ENCODE assay signal across 2 cellular contexts in the genomic region with DNA sequence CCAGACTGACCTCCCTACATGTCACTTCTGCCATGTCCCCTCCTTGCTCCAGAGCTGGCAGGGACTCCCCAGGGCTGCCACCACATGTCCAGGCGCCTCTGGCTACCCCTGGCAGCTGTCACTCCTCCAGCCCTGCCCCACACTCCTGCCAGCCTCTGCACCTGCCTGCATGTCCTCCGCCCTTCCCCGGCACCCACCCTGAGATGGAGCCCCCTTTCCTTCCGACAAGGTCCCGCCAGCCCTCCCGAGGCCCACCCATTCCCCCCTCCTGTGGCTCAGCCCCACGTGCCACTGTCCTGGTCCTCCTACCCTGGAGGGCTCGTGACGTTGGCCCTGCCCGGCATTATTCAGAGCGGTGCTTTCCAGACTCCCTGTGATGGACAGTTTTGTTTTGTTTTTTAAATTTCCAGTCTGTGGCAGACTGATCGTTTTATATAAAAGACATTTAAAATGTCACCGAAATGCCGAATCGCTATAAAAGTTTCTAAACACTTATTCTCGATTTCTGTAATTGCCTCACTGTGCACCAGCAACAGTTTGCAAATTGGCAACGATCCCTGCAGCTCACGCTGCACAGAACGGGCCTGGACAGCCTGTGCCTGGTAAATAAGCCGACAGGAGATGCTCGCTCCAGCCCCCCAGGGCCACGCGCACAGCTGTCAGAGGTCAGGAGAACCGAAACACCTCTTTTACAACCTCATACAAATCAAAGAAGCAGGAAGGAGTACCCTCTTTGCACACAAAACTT.
TF ChIP-seq lines count a peak whose summit lies in the region.

No MANE protein-coding gene starts in this region.

TF ChIP-seq in K562, 482 proteins besides CTCF, POLR2A, EP300 and RAD21 (continued from another document):
- TF ChIP-seq, protein P1, sequence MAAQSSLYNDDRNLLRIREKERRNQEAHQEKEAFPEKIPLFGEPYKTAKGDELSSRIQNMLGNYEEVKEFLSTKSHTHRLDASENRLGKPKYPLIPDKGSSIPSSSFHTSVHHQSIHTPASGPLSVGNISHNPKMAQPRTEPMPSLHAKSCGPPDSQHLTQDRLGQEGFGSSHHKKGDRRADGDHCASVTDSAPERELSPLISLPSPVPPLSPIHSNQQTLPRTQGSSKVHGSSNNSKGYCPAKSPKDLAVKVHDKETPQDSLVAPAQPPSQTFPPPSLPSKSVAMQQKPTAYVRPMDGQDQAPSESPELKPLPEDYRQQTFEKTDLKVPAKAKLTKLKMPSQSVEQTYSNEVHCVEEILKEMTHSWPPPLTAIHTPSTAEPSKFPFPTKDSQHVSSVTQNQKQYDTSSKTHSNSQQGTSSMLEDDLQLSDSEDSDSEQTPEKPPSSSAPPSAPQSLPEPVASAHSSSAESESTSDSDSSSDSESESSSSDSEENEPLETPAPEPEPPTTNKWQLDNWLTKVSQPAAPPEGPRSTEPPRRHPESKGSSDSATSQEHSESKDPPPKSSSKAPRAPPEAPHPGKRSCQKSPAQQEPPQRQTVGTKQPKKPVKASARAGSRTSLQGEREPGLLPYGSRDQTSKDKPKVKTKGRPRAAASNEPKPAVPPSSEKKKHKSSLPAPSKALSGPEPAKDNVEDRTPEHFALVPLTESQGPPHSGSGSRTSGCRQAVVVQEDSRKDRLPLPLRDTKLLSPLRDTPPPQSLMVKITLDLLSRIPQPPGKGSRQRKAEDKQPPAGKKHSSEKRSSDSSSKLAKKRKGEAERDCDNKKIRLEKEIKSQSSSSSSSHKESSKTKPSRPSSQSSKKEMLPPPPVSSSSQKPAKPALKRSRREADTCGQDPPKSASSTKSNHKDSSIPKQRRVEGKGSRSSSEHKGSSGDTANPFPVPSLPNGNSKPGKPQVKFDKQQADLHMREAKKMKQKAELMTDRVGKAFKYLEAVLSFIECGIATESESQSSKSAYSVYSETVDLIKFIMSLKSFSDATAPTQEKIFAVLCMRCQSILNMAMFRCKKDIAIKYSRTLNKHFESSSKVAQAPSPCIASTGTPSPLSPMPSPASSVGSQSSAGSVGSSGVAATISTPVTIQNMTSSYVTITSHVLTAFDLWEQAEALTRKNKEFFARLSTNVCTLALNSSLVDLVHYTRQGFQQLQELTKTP (IDR thresholded peaks at IDR 0.05; ENCODE audit: low read depth in 1 of 2, partially characterized antibody in 2 of 2), result no peak
- TF ChIP-seq SIN3B (IDR thresholded peaks at IDR 0.05; ENCODE audit: low read depth) (no peak), BACH1 (tag; IDR thresholded peaks at IDR 0.05) (no peak), RBFOX2 (IDR thresholded peaks at IDR 0.05; ENCODE audit: low read depth, low read length) (no peak), RBM15 (IDR thresholded peaks at IDR 0.05; ENCODE audit: insufficient read depth, low read length) (no peak), ARID1B (IDR thresholded peaks at IDR 0.05) (no peak), ZNF212 (CRISPR knock-in tag; IDR thresholded peaks at IDR 0.05) (no peak), POU5F1 (IDR thresholded peaks at IDR 0.05; ENCODE audit: borderline replicate concordance, low read depth, low read length, partially characterized antibody) (no peak), TAF1 (IDR thresholded peaks at IDR 0.05; ENCODE audit: control insufficient read depth, extremely low read depth, insufficient read depth, low read length, severe bottlenecking) (no peak), ZFP36 (IDR thresholded peaks at IDR 0.05; ENCODE audit: low read depth, low read length, partially characterized antibody) (no peak)
- TF ChIP-seq, protein P2, sequence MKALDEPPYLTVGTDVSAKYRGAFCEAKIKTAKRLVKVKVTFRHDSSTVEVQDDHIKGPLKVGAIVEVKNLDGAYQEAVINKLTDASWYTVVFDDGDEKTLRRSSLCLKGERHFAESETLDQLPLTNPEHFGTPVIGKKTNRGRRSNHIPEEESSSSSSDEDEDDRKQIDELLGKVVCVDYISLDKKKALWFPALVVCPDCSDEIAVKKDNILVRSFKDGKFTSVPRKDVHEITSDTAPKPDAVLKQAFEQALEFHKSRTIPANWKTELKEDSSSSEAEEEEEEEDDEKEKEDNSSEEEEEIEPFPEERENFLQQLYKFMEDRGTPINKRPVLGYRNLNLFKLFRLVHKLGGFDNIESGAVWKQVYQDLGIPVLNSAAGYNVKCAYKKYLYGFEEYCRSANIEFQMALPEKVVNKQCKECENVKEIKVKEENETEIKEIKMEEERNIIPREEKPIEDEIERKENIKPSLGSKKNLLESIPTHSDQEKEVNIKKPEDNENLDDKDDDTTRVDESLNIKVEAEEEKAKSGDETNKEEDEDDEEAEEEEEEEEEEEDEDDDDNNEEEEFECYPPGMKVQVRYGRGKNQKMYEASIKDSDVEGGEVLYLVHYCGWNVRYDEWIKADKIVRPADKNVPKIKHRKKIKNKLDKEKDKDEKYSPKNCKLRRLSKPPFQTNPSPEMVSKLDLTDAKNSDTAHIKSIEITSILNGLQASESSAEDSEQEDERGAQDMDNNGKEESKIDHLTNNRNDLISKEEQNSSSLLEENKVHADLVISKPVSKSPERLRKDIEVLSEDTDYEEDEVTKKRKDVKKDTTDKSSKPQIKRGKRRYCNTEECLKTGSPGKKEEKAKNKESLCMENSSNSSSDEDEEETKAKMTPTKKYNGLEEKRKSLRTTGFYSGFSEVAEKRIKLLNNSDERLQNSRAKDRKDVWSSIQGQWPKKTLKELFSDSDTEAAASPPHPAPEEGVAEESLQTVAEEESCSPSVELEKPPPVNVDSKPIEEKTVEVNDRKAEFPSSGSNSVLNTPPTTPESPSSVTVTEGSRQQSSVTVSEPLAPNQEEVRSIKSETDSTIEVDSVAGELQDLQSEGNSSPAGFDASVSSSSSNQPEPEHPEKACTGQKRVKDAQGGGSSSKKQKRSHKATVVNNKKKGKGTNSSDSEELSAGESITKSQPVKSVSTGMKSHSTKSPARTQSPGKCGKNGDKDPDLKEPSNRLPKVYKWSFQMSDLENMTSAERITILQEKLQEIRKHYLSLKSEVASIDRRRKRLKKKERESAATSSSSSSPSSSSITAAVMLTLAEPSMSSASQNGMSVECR (CRISPR knock-in tag; IDR thresholded peaks at IDR 0.05), result no peak
- TF ChIP-seq, protein P3, sequence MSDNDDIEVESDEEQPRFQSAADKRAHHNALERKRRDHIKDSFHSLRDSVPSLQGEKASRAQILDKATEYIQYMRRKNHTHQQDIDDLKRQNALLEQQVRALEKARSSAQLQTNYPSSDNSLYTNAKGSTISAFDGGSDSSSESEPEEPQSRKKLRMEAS (CRISPR knock-in tag; IDR thresholded peaks at IDR 0.05), result no peak

TF ChIP-seq in HEK293T, 16 proteins besides CTCF, POLR2A, EP300 and RAD21 (continued from another document):
- TF ChIP-seq, protein P4, sequence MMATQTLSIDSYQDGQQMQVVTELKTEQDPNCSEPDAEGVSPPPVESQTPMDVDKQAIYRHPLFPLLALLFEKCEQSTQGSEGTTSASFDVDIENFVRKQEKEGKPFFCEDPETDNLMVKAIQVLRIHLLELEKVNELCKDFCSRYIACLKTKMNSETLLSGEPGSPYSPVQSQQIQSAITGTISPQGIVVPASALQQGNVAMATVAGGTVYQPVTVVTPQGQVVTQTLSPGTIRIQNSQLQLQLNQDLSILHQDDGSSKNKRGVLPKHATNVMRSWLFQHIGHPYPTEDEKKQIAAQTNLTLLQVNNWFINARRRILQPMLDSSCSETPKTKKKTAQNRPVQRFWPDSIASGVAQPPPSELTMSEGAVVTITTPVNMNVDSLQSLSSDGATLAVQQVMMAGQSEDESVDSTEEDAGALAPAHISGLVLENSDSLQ (IDR thresholded peaks at IDR 0.05), result no peak
- TF ChIP-seq TARDBP (IDR thresholded peaks at IDR 0.05) (no peak), ELF4 (IDR thresholded peaks at IDR 0.05) (no peak), ZNF384 (IDR thresholded peaks at IDR 0.05) (no peak), LEF1 (IDR thresholded peaks at IDR 0.05; ENCODE audit: borderline replicate concordance) (no peak), L3MBTL2 (conservative IDR thresholded peaks at IDR 0.05) (no peak)
